10 cellular contexts compared by ENCODE assay signal in genomic region chr15:78396976-78397375, GRCh38. TPM values are rescaled to one million over a fixed set of nuclear protein-coding genes. Genes with fewer than 3 reads are reported as not detected.
DNase-seq lines count a peak whose midpoint lies in the region; ATAC-seq, FAIRE-seq and TF ChIP-seq lines count a peak whose summit lies in the region.
"Had no signal": no experiment of that assay in that cellular context is flagged by ENCODE, and none has a peak within 500 bp of the region (broad histone marks: within the 10 kb centered on the region; RNA-seq: fewer than 3 reads in every experiment).

No MANE protein-coding gene starts in this region.

- WGBS in H9 (ENCODE audit: extremely low coverage, insufficient read length, low lambda C conversion rate), result no CpG with 5 or more reads among the region's 9 CpGs

- no peak overlapping the region for H2BK5ac ChIP-seq in H9 (ENCODE audit: insufficient read length, low read length)

- no peaks in the 10 kb centered on the region for H3K79me1 ChIP-seq in H9 (ENCODE audit: insufficient read depth, low read depth, low read length, poor library complexity, severe bottlenecking)

- H3K27ac ChIP-seq in H9 (ENCODE audit: insufficient read length, low read depth, low read length), result no peak overlapping the region
- H3K27ac ChIP-seq in lower lobe of right lung, result no peak overlapping the region

- H3K14ac ChIP-seq in H9 (ENCODE audit: insufficient read depth, low read length), result no peak overlapping the region

- no peak overlapping the region for H4K5ac ChIP-seq in H9 (ENCODE audit: insufficient read length, low read depth, low read length)

- intact Hi-C loops in lower lobe of right lung (cut with DNase I), result no loop called here

- no peak overlapping the region for H3K23ac ChIP-seq in H9 (ENCODE audit: insufficient read length, low read depth, low read length)

- H3K27me3 Mint-ChIP-seq in H9 (ENCODE audit: low read depth), result no peaks in the 10 kb centered on the region; the same call in 1 of the 2 replicates

- no peak overlapping the region for H3K4me3 Mint-ChIP-seq in H9

- no peaks in the 10 kb centered on the region; a peak in 1 of 5 replicates for H3K9me3 Mint-ChIP-seq in H9

- H3K56ac ChIP-seq in H9 (ENCODE audit: insufficient read length, low read depth, low read length), result no peak overlapping the region

- peaks cover 58 to 66% of the 10 kb centered on the region in 2 experiments for H3K4me1 Mint-ChIP-seq in H9

- POLR2A ChIA-PET in AG04449 (lab: Yijun Ruan, JAX), result no interaction called here

- H3K4ac ChIP-seq in H9 (ENCODE audit: low read depth, low read length), result no peak overlapping the region

- no peak overlapping the region for H2BK20ac ChIP-seq in H9 (ENCODE audit: low read depth, low read length, poor library complexity, severe bottlenecking)

- no peak for FAIRE-seq in bronchial epithelial cell (lab: Jason Lieb, UNC)
- FAIRE-seq in GM19239 (lab: Jason Lieb, UNC), result no peak

- H3K23me2 ChIP-seq in H9 (ENCODE audit: insufficient read length, low read depth, low read length, poor library complexity, severe bottlenecking), result no peaks in the 10 kb centered on the region

- H3K4me1 ChIP-seq in H9 (ENCODE audit: insufficient read depth, low read length) (peaks cover 3% of the 10 kb centered on the region; the same call in 1 of the 2 replicates), lower lobe of right lung (peaks cover 8% of the 10 kb centered on the region)

- no peak overlapping the region for H3T11ph ChIP-seq in H9 (ENCODE audit: low read length)

- TF ChIP-seq CTCF in AG04449 (IDR thresholded peaks at IDR 0.05; ENCODE audit: insufficient read depth, low read length, missing control alignments) (peak; percentile 3), H9 (conservative IDR thresholded peaks at IDR 0.05) (peak; percentile 69), bronchial epithelial cell (IDR thresholded peaks at IDR 0.05; ENCODE audit: insufficient read depth, low read length, severe bottlenecking) (peak; percentile 37), lower lobe of right lung (IDR thresholded peaks at IDR 0.05) (peak; percentile 39)

- no peak overlapping the region for H2BK120ac ChIP-seq in H9 (ENCODE audit: low read depth, low read length, poor library complexity, severe bottlenecking)

- CTCF ChIA-PET in AG04449 (lab: Yijun Ruan, JAX), result interaction anchor here (0.8 to 2.5 kb wide), 5 partner anchors 10 to 40 kb away, joined by 3 to 9 read pairs (median 4); no protein-coding TSS in a partner anchor

- no peak overlapping the region for H3K18ac ChIP-seq in H9 (ENCODE audit: insufficient read length, low read depth, low read length)

- H2BK15ac ChIP-seq in H9 (ENCODE audit: low read depth, low read length), result no peak overlapping the region

- no peaks in the 10 kb centered on the region for H3K36me3 Mint-ChIP-seq in H9 (ENCODE audit: insufficient read depth in 1 of 3, low read depth in 3 of 3)

- H4K20me1 ChIP-seq in H9 (ENCODE audit: control insufficient read depth, insufficient read depth, insufficient read length), result no peaks in the 10 kb centered on the region

- no peak for DNase-seq in AG04449 (ENCODE audit: low read depth, low spot score)
- peak; percentile 64 for DNase-seq in H9
- DNase-seq in bronchial epithelial cell (ENCODE audit: low read depth), result no peak
- peak; percentile 84 for DNase-seq in lower lobe of right lung
- DNase-seq in SW480 (ENCODE audit: low spot score), result no peak
- no peak for DNase-seq in GM19239 (ENCODE audit: insufficient read length, low spot score)
- no peak for DNase-seq in NOMO-1 treated with dmso at 0.1 percent for 144 hours (lab: John Stamatoyannopoulos, UW; ENCODE audit: unreplicated experiment)
- DNase-seq: cerebellar nuclear complex, Karpas-422 had no signal

- no peaks in the 10 kb centered on the region for H3K79me2 ChIP-seq in H9 (ENCODE audit: insufficient read depth, low read length)

- ATAC-seq in lower lobe of right lung (peak; percentile 89 to 91), HG02970 (IDR thresholded peaks at IDR 0.05; ENCODE audit: low FRiP score, unreplicated experiment) (no peak)

- no peaks in the 10 kb centered on the region for H3K9me3 ChIP-seq in H9 (ENCODE audit: control insufficient read depth, low read depth, low read length)
- H3K9me3 ChIP-seq in lower lobe of right lung, result no peaks in the 10 kb centered on the region

- H2AK5ac ChIP-seq in H9 (ENCODE audit: insufficient read length, low read length), result no peak overlapping the region

- H4K8ac ChIP-seq in H9 (replicated peaks; ENCODE audit: insufficient read length, low read depth, low read length), result no peak overlapping the region

- no peaks in the 10 kb centered on the region for H3K27me3 ChIP-seq in H9 (ENCODE audit: insufficient read depth, low read length)
- no peaks in the 10 kb centered on the region for H3K27me3 ChIP-seq in bronchial epithelial cell (ENCODE audit: control insufficient read depth, insufficient read depth, low read length)
- H3K27me3 ChIP-seq in lower lobe of right lung (ENCODE audit: low read depth), result no peaks in the 10 kb centered on the region

- H3K36me3 ChIP-seq in bronchial epithelial cell (ENCODE audit: control insufficient read depth, insufficient read depth, low read length), result no peaks in the 10 kb centered on the region
- no peaks in the 10 kb centered on the region for H3K36me3 ChIP-seq in lower lobe of right lung

- H3K9ac ChIP-seq in H9 (ENCODE audit: extremely low read depth, insufficient read length, low read length), result no peak overlapping the region

- no peak overlapping the region for H2BK12ac ChIP-seq in H9 (ENCODE audit: insufficient read length, low read depth, low read length)

- no peak overlapping the region for H3K4me3 ChIP-seq in AG04449 (ENCODE audit: low read depth, low read length)
- H3K4me3 ChIP-seq in bronchial epithelial cell (ENCODE audit: low read depth, low read length), result no peak overlapping the region
- H3K4me3 ChIP-seq in lower lobe of right lung, result no peak overlapping the region

- H2AFZ ChIP-seq in H9 (ENCODE audit: low read length), result no peak overlapping the region

- H4K91ac ChIP-seq in H9 (ENCODE audit: insufficient read length, low read depth, low read length), result no peak overlapping the region

- H3K4me2 ChIP-seq in H9 (ENCODE audit: insufficient read depth, insufficient read length, low read length), result no peak overlapping the region

- H3K27ac Mint-ChIP-seq in H9, result peak overlapping the region in 1 of 3 experiments; percentile 60; a peak in 1 of 7 replicates

RNA-seq across cellular contexts. Expression of gene IREB2, which starts 41.0 kb away (rescaled TPM):
- total RNA-seq in H9 (2021) (87.6 and 93.3 TPM in 2 replicates), bronchial epithelial cell (12.6 and 16.4 TPM in 2 replicates), lower lobe of right lung (56.4 TPM)

RNA-seq across cellular contexts. Expression of gene CRABP1, which starts 56.8 kb away (rescaled TPM):
- total RNA-seq in H9 (2021) (93.0 and 93.1 TPM in 2 replicates), bronchial epithelial cell (not detected in 2 replicates), lower lobe of right lung (not detected)

Comparison
In these comparisons a context has a peak if more than half of its experiments do, and no peak if none do; other contexts are left out.
1. DNase-seq: peak in H9 (single experiment) and lower lobe of right lung (single experiment); none in AG04449 (single experiment), bronchial epithelial cell (single experiment), SW480 (single experiment), GM19239 (single experiment) and NOMO-1 treated with dmso at 0.1 percent for 144 hours (single experiment).
2. CTCF ChIP-seq: peak in every context shown above with its lines; median percentile 69 in H9; 39 in lower lobe of right lung; 37 in bronchial epithelial cell; 3 in AG04449.
3. RNA of gene CRABP1, which starts 56.8 kb away (total RNA-seq): 93.0 to 93.1 TPM in H9; not detected in bronchial epithelial cell and not detected in lower lobe of right lung (single experiment); every median in the first group is over 10 times any median in the second.